9 cellular contexts compared by ENCODE assay signal in genomic region chr1:9183441-9183840, GRCh38. TPM values are rescaled to one million over a fixed set of nuclear protein-coding genes. Genes with fewer than 3 reads are reported as not detected.
DNase-seq lines count a peak whose midpoint lies in the region; ATAC-seq and TF ChIP-seq lines count a peak whose summit lies in the region.
"Had no signal": no experiment of that assay in that cellular context is flagged by ENCODE, and none has a peak within 500 bp of the region (broad histone marks: within the 10 kb centered on the region; RNA-seq: fewer than 3 reads in every experiment).

No MANE protein-coding gene starts in this region.

- H3K27me3 ChIP-seq in tibial nerve: no peaks in the 10 kb centered on the region

- peaks cover 0 to 10% (median 0%) of the 10 kb centered on the region in 3 donors for H3K36me3 ChIP-seq in tibial nerve

- peaks cover 29% of the 10 kb centered on the region for H3K27me3 Mint-ChIP-seq in activated T-cell treated with anti-CD3 and anti-CD28 coated beads, Interleukin-2, amount 50 U/mL, for 4 hours (ENCODE audit: low read depth)
- peaks cover 41% of the 10 kb centered on the region for H3K27me3 Mint-ChIP-seq in activated T-cell treated with anti-CD3 and anti-CD28 coated beads, Interleukin-2, amount 50 U/mL, for 24 hours
- H3K27me3 Mint-ChIP-seq in brain (peaks cover 29% of the 10 kb centered on the region), memory B cell (peaks cover 14% of the 10 kb centered on the region)
- peaks cover 6 to 9% of the 10 kb centered on the region in 2 donors for H3K27me3 Mint-ChIP-seq in natural killer cell treated with Interleukin-12 subunit alpha and Interleukin-12 subunit beta and Interleukin-15 and Interleukin-18, amount 100 ng/mL, for 72 hours

- no peak for ATAC-seq in activated T-cell treated with anti-CD3 and anti-CD28 coated beads, Interleukin-2, amount 50 U/mL, for 4 hours
- ATAC-seq in memory B cell (ENCODE audit: low read depth): no peak
- no peak for ATAC-seq in HG02610 (IDR thresholded peaks at IDR 0.05; ENCODE audit: unreplicated experiment)
- no peak for ATAC-seq in natural killer cell treated with Interleukin-12 subunit alpha and Interleukin-12 subunit beta and Interleukin-15 and Interleukin-18, amount 100 ng/mL, for 72 hours

- 30 to 33% methylated on average over 21 to 24 of the region's 24 CpGs for WGBS in tibial nerve, 2 donors

- no peaks in the 10 kb centered on the region for H3K36me3 Mint-ChIP-seq in activated T-cell treated with anti-CD3 and anti-CD28 coated beads, Interleukin-2, amount 50 U/mL, for 4 hours (ENCODE audit: insufficient read depth)
- H3K36me3 Mint-ChIP-seq in activated T-cell treated with anti-CD3 and anti-CD28 coated beads, Interleukin-2, amount 50 U/mL, for 24 hours (ENCODE audit: low read depth): no peaks in the 10 kb centered on the region
- peaks cover 32% of the 10 kb centered on the region for H3K36me3 Mint-ChIP-seq in brain
- H3K36me3 Mint-ChIP-seq in memory B cell: no peaks in the 10 kb centered on the region
- H3K36me3 Mint-ChIP-seq in natural killer cell treated with Interleukin-12 subunit alpha and Interleukin-12 subunit beta and Interleukin-15 and Interleukin-18, amount 100 ng/mL, for 72 hours: no peaks in the 10 kb centered on the region

- H3K27ac ChIP-seq in tibial nerve: peak overlapping the region in 3 of 4 donors; percentile 80 to 89 (median 85)

- no peak for TF ChIP-seq POLR2A in tibial nerve (IDR thresholded peaks at IDR 0.05)

- TF ChIP-seq EP300 in tibial nerve (IDR thresholded peaks at IDR 0.05): no peak

- peak overlapping the region; percentile 74 to 88 (median 76) for H3K4me3 ChIP-seq in tibial nerve

- H3K4me3 Mint-ChIP-seq in activated T-cell treated with anti-CD3 and anti-CD28 coated beads, Interleukin-2, amount 50 U/mL, for 4 hours: peak overlapping the region; percentile 40
- no peak overlapping the region for H3K4me3 Mint-ChIP-seq in activated T-cell treated with anti-CD3 and anti-CD28 coated beads, Interleukin-2, amount 50 U/mL, for 24 hours
- H3K4me3 Mint-ChIP-seq in brain: peak overlapping the region; percentile 81 to 91 (median 84)
- peak overlapping the region; percentile 29 for H3K4me3 Mint-ChIP-seq in memory B cell
- H3K4me3 Mint-ChIP-seq in natural killer cell treated with Interleukin-12 subunit alpha and Interleukin-12 subunit beta and Interleukin-15 and Interleukin-18, amount 100 ng/mL, for 72 hours: no peak overlapping the region

- H3K9me3 ChIP-seq in tibial nerve: no peaks in the 10 kb centered on the region

- no peaks in the 10 kb centered on the region for H3K9me3 Mint-ChIP-seq in activated T-cell treated with anti-CD3 and anti-CD28 coated beads, Interleukin-2, amount 50 U/mL, for 4 hours
- no peaks in the 10 kb centered on the region for H3K9me3 Mint-ChIP-seq in activated T-cell treated with anti-CD3 and anti-CD28 coated beads, Interleukin-2, amount 50 U/mL, for 24 hours
- H3K9me3 Mint-ChIP-seq in brain (peaks cover 0 to 12% (median 5%) of the 10 kb centered on the region in 5 experiments), memory B cell (no peaks in the 10 kb centered on the region)
- no peaks in the 10 kb centered on the region for H3K9me3 Mint-ChIP-seq in natural killer cell treated with Interleukin-12 subunit alpha and Interleukin-12 subunit beta and Interleukin-15 and Interleukin-18, amount 100 ng/mL, for 72 hours

- peaks cover 0 to 39% (median 9%) of the 10 kb centered on the region in 4 donors for H3K4me1 ChIP-seq in tibial nerve

- H3K27ac Mint-ChIP-seq in activated T-cell treated with anti-CD3 and anti-CD28 coated beads, Interleukin-2, amount 50 U/mL, for 24 hours: no peak overlapping the region
- H3K27ac Mint-ChIP-seq in brain: peak overlapping the region in 4 of 5 experiments; percentile 17 to 86 (median 83)
- no peak overlapping the region for H3K27ac Mint-ChIP-seq in memory B cell
- no peak overlapping the region for H3K27ac Mint-ChIP-seq in natural killer cell treated with Interleukin-12 subunit alpha and Interleukin-12 subunit beta and Interleukin-15 and Interleukin-18, amount 100 ng/mL, for 72 hours

- TF ChIP-seq CTCF in brain (conservative IDR thresholded peaks at IDR 0.05): no peak
- no peak for TF ChIP-seq CTCF in tibial nerve (IDR thresholded peaks at IDR 0.05)

- DNase-seq in activated T-cell treated with anti-CD3 and anti-CD28 coated beads, Interleukin-2, amount 50 U/mL, for 4 hours: no peak
- no peak for DNase-seq in activated T-cell treated with anti-CD3 and anti-CD28 coated beads, Interleukin-2, amount 50 U/mL, for 24 hours
- DNase-seq in memory B cell (ENCODE audit: low spot score in 2 of 2) (no peak), tibial nerve (ENCODE audit: low spot score in 2 of 2) (no peak), SIG-M5 (lab: John Stamatoyannopoulos, UW) (no peak)
- no peak for DNase-seq in natural killer cell treated with Interleukin-12 subunit alpha and Interleukin-12 subunit beta and Interleukin-15 and Interleukin-18, amount 100 ng/mL, for 72 hours (ENCODE audit: low spot score)
- DNase-seq: NCI-H1105 had no signal

- H3K4me1 Mint-ChIP-seq in activated T-cell treated with anti-CD3 and anti-CD28 coated beads, Interleukin-2, amount 50 U/mL, for 4 hours (ENCODE audit: low read depth): peaks cover 7% of the 10 kb centered on the region
- H3K4me1 Mint-ChIP-seq in activated T-cell treated with anti-CD3 and anti-CD28 coated beads, Interleukin-2, amount 50 U/mL, for 24 hours (ENCODE audit: low read depth): peaks cover 10% of the 10 kb centered on the region
- H3K4me1 Mint-ChIP-seq in brain (peaks cover 56% of the 10 kb centered on the region), memory B cell (peaks cover 13% of the 10 kb centered on the region)
- H3K4me1 Mint-ChIP-seq in natural killer cell treated with Interleukin-12 subunit alpha and Interleukin-12 subunit beta and Interleukin-15 and Interleukin-18, amount 100 ng/mL, for 72 hours (ENCODE audit: low read depth in 2 of 2): peaks cover 0 to 3% of the 10 kb centered on the region in 2 donors

RNA-seq across cellular contexts. Expression of gene H6PD, which starts 51.1 kb away (rescaled TPM):
- 1 to 10 TPM; 4.7 to 6.1 (median 5.0) TPM for total RNA-seq in activated T-cell treated with anti-CD3 and anti-CD28 coated beads, Interleukin-2, amount 50 U/mL, for 4 hours
- polyA plus RNA-seq in brain (ENCODE audit: insufficient read depth, low read depth, low replicate concordance): 6.4 TPM
- total RNA-seq in tibial nerve: 10 to 100 TPM; 53.1 to 88.6 (median 72.7) TPM
- total RNA-seq in natural killer cell treated with Interleukin-12 subunit alpha and Interleukin-12 subunit beta and Interleukin-15 and Interleukin-18, amount 100 ng/mL, for 72 hours: 10 to 100 TPM; 14.1 to 15.1 TPM

RNA-seq across cellular contexts. Expression of gene GPR157, which starts 54.5 kb away (rescaled TPM):
- 1 to 10 TPM; 1.5 to 5.3 (median 2.9) TPM for total RNA-seq in activated T-cell treated with anti-CD3 and anti-CD28 coated beads, Interleukin-2, amount 50 U/mL, for 4 hours
- 0.15 TPM for polyA plus RNA-seq in brain (ENCODE audit: insufficient read depth, low read depth, low replicate concordance)
- 10 to 100 TPM in 1 of 4 donors, 1 to 10 TPM in 3; 2.8 to 10.5 (median 6.2) TPM for total RNA-seq in tibial nerve
- 1 to 10 TPM; 1.6 to 2.9 TPM for total RNA-seq in natural killer cell treated with Interleukin-12 subunit alpha and Interleukin-12 subunit beta and Interleukin-15 and Interleukin-18, amount 100 ng/mL, for 72 hours

Comparison
In these comparisons a context has a peak if more than half of its experiments do, and no peak if none do; other contexts are left out.
1. H3K4me3 Mint-ChIP-seq: peak in activated T-cell treated with anti-CD3 and anti-CD28 coated beads, Interleukin-2, amount 50 U/mL, for 4 hours (single experiment), brain (5 of 5) and memory B cell (single experiment); none in activated T-cell treated with anti-CD3 and anti-CD28 coated beads, Interleukin-2, amount 50 U/mL, for 24 hours (single experiment) and natural killer cell treated with Interleukin-12 subunit alpha and Interleukin-12 subunit beta and Interleukin-15 and Interleukin-18, amount 100 ng/mL, for 72 hours (single experiment).
2. H3K27ac Mint-ChIP-seq: peak in brain (4 of 5); none in activated T-cell treated with anti-CD3 and anti-CD28 coated beads, Interleukin-2, amount 50 U/mL, for 24 hours (single experiment), memory B cell (single experiment) and natural killer cell treated with Interleukin-12 subunit alpha and Interleukin-12 subunit beta and Interleukin-15 and Interleukin-18, amount 100 ng/mL, for 72 hours (0 of 2).